ENCODE assay signal across 16 cellular contexts in genomic region chr10:17431871-17432311, GRCh38. TPM values are rescaled to one million over a fixed set of nuclear protein-coding genes. Genes with fewer than 3 reads are reported as not detected.
DNase-seq lines count a peak whose midpoint lies in the region; ATAC-seq and TF ChIP-seq lines count a peak whose summit lies in the region.
"Had no signal": no experiment of that assay in that cellular context is flagged by ENCODE, and none has a peak within 500 bp of the region (broad histone marks: within the 10 kb centered on the region; RNA-seq: fewer than 3 reads in every experiment).

No MANE protein-coding gene starts in this region.

- no peak overlapping the region for H3K27ac ChIP-seq in SU-DHL-6 (ENCODE audit: low read depth, low read length)
- no peak overlapping the region for H3K27ac ChIP-seq in fibroblast of lung (ENCODE audit: insufficient read depth, low read length)
- H3K27ac ChIP-seq: esophagus muscularis mucosa, spleen had no signal

- no peaks in the 10 kb centered on the region for H3K79me2 ChIP-seq in SU-DHL-6 (ENCODE audit: insufficient read depth, low read length)
- no peaks in the 10 kb centered on the region for H3K79me2 ChIP-seq in fibroblast of lung (ENCODE audit: control insufficient read depth, insufficient read depth, low read length)

- no peaks in the 10 kb centered on the region for H3K36me3 Mint-ChIP-seq in activated CD4-positive, alpha-beta T cell treated with anti-CD3 and anti-CD28 coated beads for 36 hours (ENCODE audit: low read depth)
- no peaks in the 10 kb centered on the region for H3K36me3 Mint-ChIP-seq in stimulated activated naive B cell treated with anti-CD40 and anti-IgM and Interleukin-4, amounts not matched to agents 10 μg/mL and 1 μg/mL and 100 μg/mL, for 72 hours

- peaks cover 1% of the 10 kb centered on the region for H3K27me3 Mint-ChIP-seq in activated CD4-positive, alpha-beta T cell treated with anti-CD3 and anti-CD28 coated beads for 36 hours
- peaks cover 23 to 35% of the 10 kb centered on the region in 2 donors for H3K27me3 Mint-ChIP-seq in stimulated activated naive B cell treated with anti-CD40 and anti-IgM and Interleukin-4, amounts not matched to agents 10 μg/mL and 1 μg/mL and 100 μg/mL, for 72 hours

- POLR2A ChIA-PET in activated CD4-positive, alpha-beta T cell treated with anti-CD3 and anti-CD28 coated beads for 36 hours (lab: Charles Lee) = interaction anchor here (0.6 kb wide), 1 partner anchor 1022 kb away, joined by 4 read pairs; no protein-coding TSS in a partner anchor

- H3K4me3 Mint-ChIP-seq in activated CD4-positive, alpha-beta T cell treated with anti-CD3 and anti-CD28 coated beads for 36 hours = no peak overlapping the region
- H3K4me3 Mint-ChIP-seq in stimulated activated naive B cell treated with anti-CD40 and anti-IgM and Interleukin-4, amounts not matched to agents 10 μg/mL and 1 μg/mL and 100 μg/mL, for 72 hours = peak overlapping the region; percentile 5 to 66

- H2AFZ ChIP-seq in SU-DHL-6 (ENCODE audit: low read depth, low read length, severe bottlenecking) (peak overlapping the region; percentile 8), fibroblast of lung (ENCODE audit: low read length) (no peak overlapping the region)

- no peaks in the 10 kb centered on the region for H3K9me3 Mint-ChIP-seq in activated CD4-positive, alpha-beta T cell treated with anti-CD3 and anti-CD28 coated beads for 36 hours (ENCODE audit: low read depth)
- H3K9me3 Mint-ChIP-seq in stimulated activated naive B cell treated with anti-CD40 and anti-IgM and Interleukin-4, amounts not matched to agents 10 μg/mL and 1 μg/mL and 100 μg/mL, for 72 hours = peaks cover 3 to 7% of the 10 kb centered on the region in 2 donors

- CTCF ChIA-PET in activated CD4-positive, alpha-beta T cell treated with anti-CD3 and anti-CD28 coated beads for 36 hours (lab: Charles Lee) = interaction anchor here (0.6 to 5.0 kb wide), 11 partner anchors 8 to 117 kb away, joined by 3 to 37 read pairs (median 5); no protein-coding TSS in a partner anchor

- TF ChIP-seq CTCF in SU-DHL-6 (IDR thresholded peaks at IDR 0.05; ENCODE audit: insufficient read depth, low read length, poor library complexity, severe bottlenecking) (no peak), fibroblast of lung (conservative IDR thresholded peaks at IDR 0.05 in 1 of 2, IDR thresholded peaks at IDR 0.05 in 1 of 2; ENCODE audit: low read depth in 1 of 2, low read length in 2 of 2) (no peak)

- no peaks in the 10 kb centered on the region for H3K9me3 ChIP-seq in SU-DHL-6 (ENCODE audit: insufficient read depth, low read length)
- no peaks in the 10 kb centered on the region for H3K9me3 ChIP-seq in fibroblast of lung (ENCODE audit: control insufficient read depth, insufficient read depth, low read depth, low read length)
- H3K9me3 ChIP-seq: esophagus muscularis mucosa, spleen had no signal

- H3K4me3 ChIP-seq in SU-DHL-6 (ENCODE audit: insufficient read depth, low read length, poor library complexity, severe bottlenecking) = no peak overlapping the region
- no peak overlapping the region for H3K4me3 ChIP-seq in fibroblast of lung (replicated peaks in 1 of 4; ENCODE audit: control extremely low read depth in 1 of 4, insufficient read depth in 1 of 4, low read depth in 3 of 4, low read length in 4 of 4)
- H3K4me3 ChIP-seq: esophagus muscularis mucosa, spleen had no signal

- H3K36me3 ChIP-seq in SU-DHL-6 (ENCODE audit: low read length) (no peaks in the 10 kb centered on the region), fibroblast of lung (ENCODE audit: control insufficient read depth, insufficient read depth, low read length) (no peaks in the 10 kb centered on the region)
- H3K36me3 ChIP-seq: esophagus muscularis mucosa, spleen had no signal

- no peak for DNase-seq in activated CD4-positive, alpha-beta T cell treated with anti-CD3 and anti-CD28 coated beads for 36 hours
- no peak for DNase-seq in activated CD4-positive, alpha-beta T cell treated with anti-CD3 and anti-CD28 coated beads, Interleukin-2, amount 50 U/mL, for 4 hours
- DNase-seq in fibroblast of lung (ENCODE audit: low read depth in 2 of 2) (peak; percentile 46 to 63), HK-2 (ENCODE audit: unreplicated experiment) (no peak), cerebellar cortex (ENCODE audit: low spot score) (no peak), HT-29 (ENCODE audit: low spot score) (no peak)
- DNase-seq in stimulated activated naive B cell treated with anti-CD40 and anti-IgM and Interleukin-4, amounts not matched to agents 10 μg/mL and 1 μg/mL and 100 μg/mL, for 72 hours = no peak
- DNase-seq: ACHN; activated CD4-positive, CD25-positive, alpha-beta regulatory T cell treated with anti-CD3 and anti-CD28 coated beads, Interleukin-2, amount 50 U/mL, for 72 hours; DMS79; kidney; NCI-H345; SIG-M5; spleen had no signal

- no peaks in the 10 kb centered on the region for H4K20me1 ChIP-seq in SU-DHL-6 (ENCODE audit: low read depth, low read length)
- H4K20me1 ChIP-seq in fibroblast of lung (ENCODE audit: control insufficient read depth, extremely low read depth, insufficient read depth, low read length) = no peaks in the 10 kb centered on the region

- H3K9me2 ChIP-seq in SU-DHL-6 (replicated peaks; ENCODE audit: insufficient read depth, low read length) = no peaks in the 10 kb centered on the region

- H3K27ac Mint-ChIP-seq in activated CD4-positive, alpha-beta T cell treated with anti-CD3 and anti-CD28 coated beads for 36 hours = no peak overlapping the region
- H3K27ac Mint-ChIP-seq in stimulated activated naive B cell treated with anti-CD40 and anti-IgM and Interleukin-4, amounts not matched to agents 10 μg/mL and 1 μg/mL and 100 μg/mL, for 72 hours = no peak overlapping the region

- H3K4me1 ChIP-seq in fibroblast of lung (ENCODE audit: control insufficient read depth, extremely low read depth, insufficient read depth, low read length) = no peaks in the 10 kb centered on the region

- no peak overlapping the region for H3K9ac ChIP-seq in SU-DHL-6 (ENCODE audit: low read length)
- H3K9ac ChIP-seq in fibroblast of lung (ENCODE audit: insufficient read depth, low read length) = no peak overlapping the region

- intact Hi-C loops in activated CD4-positive, alpha-beta T cell treated with anti-CD3 and anti-CD28 coated beads for 36 hours (cut with DNase I, micrococcal nuclease) = loop anchor here (1.0 to 5.0 kb wide), 2 partner anchors 589 to 590 kb away; no protein-coding TSS in a partner anchor

- ATAC-seq in activated CD4-positive, alpha-beta T cell treated with anti-CD3 and anti-CD28 coated beads for 36 hours = peak; percentile 21
- ATAC-seq in stimulated activated naive B cell treated with anti-CD40 and anti-IgM and Interleukin-4, amounts not matched to agents 10 μg/mL and 1 μg/mL and 100 μg/mL, for 72 hours (replicated peaks) = peak in 1 of 2 donors; percentile 12

- no peak overlapping the region for H3K4me2 ChIP-seq in SU-DHL-6 (ENCODE audit: low read depth, low read length, poor library complexity, severe bottlenecking)
- no peak overlapping the region for H3K4me2 ChIP-seq in fibroblast of lung (ENCODE audit: extremely low read depth, insufficient read depth, low read length)

- H3K4me1 Mint-ChIP-seq in activated CD4-positive, alpha-beta T cell treated with anti-CD3 and anti-CD28 coated beads for 36 hours = peaks cover 45% of the 10 kb centered on the region
- H3K4me1 Mint-ChIP-seq in stimulated activated naive B cell treated with anti-CD40 and anti-IgM and Interleukin-4, amounts not matched to agents 10 μg/mL and 1 μg/mL and 100 μg/mL, for 72 hours = peaks cover 23 to 30% of the 10 kb centered on the region in 2 donors

- no peaks in the 10 kb centered on the region for H3F3A ChIP-seq in SU-DHL-6 (ENCODE audit: insufficient read depth)

- H3K27me3 ChIP-seq in SU-DHL-6 (ENCODE audit: low read length) = no peaks in the 10 kb centered on the region
- peaks cover 13% of the 10 kb centered on the region for H3K27me3 ChIP-seq in fibroblast of lung (ENCODE audit: control insufficient read depth, insufficient read depth, low read length)

RNA-seq across cellular contexts. Expression of gene ST8SIA6, which starts 22.5 kb away (rescaled TPM):
- not detected for total RNA-seq in activated CD4-positive, alpha-beta T cell treated with anti-CD3 and anti-CD28 coated beads for 36 hours
- under 0.01 and 0.26 TPM in 2 replicates for total RNA-seq in fibroblast of lung
- polyA plus RNA-seq in fibroblast of lung = 0.03 and 0.05 TPM in 2 replicates
- polyA plus RNA-seq in fibroblast of lung (2012) = 0.06 TPM in 1 of 2 replicates, not detected in the other
- polyA minus RNA-seq in fibroblast of lung (ENCODE audit: low replicate concordance) = not detected in 2 replicates
- not detected in 2 replicates for total RNA-seq in HT-29 (2014; rRNA removed; shearing (Covaris generic))

Comparison
In these comparisons a context has a peak if more than half of its experiments do, and no peak if none do; other contexts are left out.
1. DNase-seq: peak in fibroblast of lung (2 of 2); none in activated CD4-positive, alpha-beta T cell treated with anti-CD3 and anti-CD28 coated beads for 36 hours (single experiment), activated CD4-positive, alpha-beta T cell treated with anti-CD3 and anti-CD28 coated beads, Interleukin-2, amount 50 U/mL, for 4 hours (0 of 2), stimulated activated naive B cell treated with anti-CD40 and anti-IgM and Interleukin-4, amounts not matched to agents 10 μg/mL and 1 μg/mL and 100 μg/mL, for 72 hours (single experiment), HK-2 (single experiment), cerebellar cortex (single experiment) and HT-29 (single experiment).